15 cellular contexts compared by ENCODE assay signal in the genomic region with DNA sequence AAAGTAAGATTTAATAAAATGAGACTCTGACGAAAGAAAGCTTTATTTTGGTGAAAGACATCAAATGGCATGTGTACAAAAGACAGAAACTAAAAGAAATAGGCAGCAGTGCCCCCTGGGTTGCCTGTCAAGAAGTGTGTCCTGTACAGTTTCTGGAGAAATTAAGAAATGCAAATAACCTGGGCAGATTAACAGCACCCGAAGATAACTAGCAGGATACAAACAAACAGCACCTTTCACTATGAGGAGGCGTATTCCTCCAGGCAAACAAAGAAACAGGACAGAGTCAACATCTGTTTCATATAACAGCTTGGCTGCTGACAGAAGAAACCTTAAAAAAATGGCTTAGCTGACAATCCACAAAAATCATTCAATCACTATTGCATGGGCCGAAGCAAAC.
DNase-seq lines count a peak whose midpoint lies in the region; ATAC-seq and TF ChIP-seq lines count a peak whose summit lies in the region.
"Had no signal": no experiment of that assay in that cellular context is flagged by ENCODE, and none has a peak within 500 bp of the region (broad histone marks: within the 10 kb centered on the region; RNA-seq: fewer than 3 reads in every experiment).

No MANE protein-coding gene starts in this region.

- POLR2A ChIA-PET in AG04449 (lab: Yijun Ruan, JAX), result no interaction called here

- H3K4me3 ChIP-seq in AG04449 (ENCODE audit: low read depth, low read length), result no peak overlapping the region
- H3K4me3 ChIP-seq in fibroblast of villous mesenchyme (ENCODE audit: low read depth, low read length), result no peak overlapping the region
- H3K4me3 ChIP-seq: right lobe of liver, stomach had no signal

- H3K27ac Mint-ChIP-seq in activated naive CD4-positive, alpha-beta T cell treated with anti-CD3 and anti-CD28 coated beads, Interleukin-2, amount 50 U/mL, for 72 hours, result no peak overlapping the region
- H3K27ac Mint-ChIP-seq: activated naive CD4-positive, alpha-beta T cell treated with anti-CD3 and anti-CD28 coated beads for 36 hours; CD4-positive, alpha-beta memory T cell had no signal

- TF ChIP-seq CTCF in AG04449 (IDR thresholded peaks at IDR 0.05; ENCODE audit: insufficient read depth, low read length, missing control alignments) (peak; percentile 37), fibroblast of villous mesenchyme (IDR thresholded peaks at IDR 0.05; ENCODE audit: insufficient read depth, low read depth, low read length) (peak; percentile 31)

- CTCF ChIA-PET in AG04449 (lab: Yijun Ruan, JAX), result interaction anchor here (1.0 to 2.7 kb wide), 6 partner anchors 11 to 610 kb away, joined by 3 to 17 read pairs (median 3); no protein-coding TSS in a partner anchor

- no peak for ATAC-seq in activated naive CD4-positive, alpha-beta T cell treated with anti-CD3 and anti-CD28 coated beads, Interleukin-2, amount 50 U/mL, for 72 hours
- ATAC-seq: right lobe of liver had no signal

- TF ChIP-seq POLR2A in erythroblast (IDR thresholded peaks at IDR 0.05; ENCODE audit: low read length), result no peak

- in situ Hi-C loops in SK-MEL-5 (cut with HindIII; ENCODE audit: low pct_unique_long_range_greater_than_20kb, low sequenced_read_pairs), result no loop called here

- H3K36me3 Mint-ChIP-seq in activated naive CD4-positive, alpha-beta T cell treated with anti-CD3 and anti-CD28 coated beads, Interleukin-2, amount 50 U/mL, for 72 hours, result peaks cover 6 to 10% of the 10 kb centered on the region in 2 donors

- H3K9me3 Mint-ChIP-seq in activated naive CD4-positive, alpha-beta T cell treated with anti-CD3 and anti-CD28 coated beads, Interleukin-2, amount 50 U/mL, for 72 hours, result no peaks in the 10 kb centered on the region
- H3K9me3 Mint-ChIP-seq: activated naive CD4-positive, alpha-beta T cell treated with anti-CD3 and anti-CD28 coated beads for 36 hours had no signal

- no peak for DNase-seq in AG04449 (ENCODE audit: low read depth, low spot score)
- DNase-seq in ELR (ENCODE audit: low read depth), result peak; percentile 15
- DNase-seq in SK-MEL-5 (ENCODE audit: low read depth, low spot score), result peak; percentile 9
- peak; percentile 21 for DNase-seq in fibroblast of villous mesenchyme (ENCODE audit: low read depth)
- no peak for DNase-seq in EL
- DNase-seq in NCI-H1105 treated with DMSO at 0.1 percent for 48 hours (lab: John Stamatoyannopoulos, UW), result no peak
- DNase-seq in erythroblast (lab: John Stamatoyannopoulos, UW), result no peak
- DNase-seq in activated naive CD4-positive, alpha-beta T cell treated with anti-CD3 and anti-CD28 coated beads, Interleukin-2, amount 50 U/mL, for 72 hours (ENCODE audit: low spot score in 2 of 2), result no peak
- DNase-seq: activated naive CD4-positive, alpha-beta T cell treated with anti-CD3 and anti-CD28 coated beads for 36 hours; CD4-positive, alpha-beta memory T cell; foreskin melanocyte; NCI-H2081; right lobe of liver; RPMI8226; stomach had no signal

Comparison
In these comparisons a context has a peak if more than half of its experiments do, and no peak if none do; other contexts are left out.
1. DNase-seq: peak in ELR (single experiment), SK-MEL-5 (single experiment) and fibroblast of villous mesenchyme (single experiment); none in AG04449 (single experiment), EL (single experiment), NCI-H1105 treated with DMSO at 0.1 percent for 48 hours (single experiment), erythroblast (0 of 2) and activated naive CD4-positive, alpha-beta T cell treated with anti-CD3 and anti-CD28 coated beads, Interleukin-2, amount 50 U/mL, for 72 hours (0 of 2).